1 cellular context compared by ENCODE assay signal in the genomic region with DNA sequence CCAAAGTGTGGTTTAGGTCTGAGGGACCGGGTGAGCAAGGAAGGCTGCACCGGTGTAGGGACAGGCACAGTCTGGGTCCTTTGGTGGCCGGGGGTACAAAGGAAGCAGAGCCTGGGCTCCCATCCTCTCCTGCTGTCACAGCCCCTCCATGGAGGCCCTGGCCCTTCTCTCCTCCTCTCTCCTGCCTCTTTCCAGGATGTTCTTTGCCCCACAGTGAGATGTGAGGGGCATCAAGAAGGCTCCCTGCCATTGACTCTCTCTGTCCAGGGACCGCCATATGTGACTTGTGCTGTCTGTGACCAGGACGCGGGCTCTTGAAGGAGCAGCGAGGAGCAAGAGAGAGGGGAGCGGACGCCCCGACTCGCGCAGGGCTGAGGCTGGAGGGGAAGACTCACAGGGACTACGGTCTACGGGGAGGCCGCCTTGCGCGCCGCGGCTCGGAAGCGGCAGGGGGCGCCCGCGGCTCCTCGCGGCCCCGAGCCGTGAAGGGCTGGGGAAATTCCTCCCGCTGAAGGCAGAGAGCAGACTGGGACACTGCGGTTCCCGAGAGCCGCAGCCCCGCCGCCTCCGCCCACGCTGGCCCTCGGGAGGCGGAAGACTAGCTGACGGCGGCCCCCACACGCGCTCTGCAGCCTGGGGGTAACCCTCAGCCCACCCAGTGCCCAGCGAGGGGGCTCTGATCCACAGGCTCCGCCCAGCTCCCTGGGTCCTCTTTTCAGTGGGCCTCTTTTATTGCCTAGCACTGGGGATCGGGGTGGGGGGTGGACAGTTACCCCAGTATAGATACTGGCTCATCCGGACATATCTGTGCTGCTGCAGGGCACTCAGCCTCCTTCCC.
TF ChIP-seq lines count a peak whose summit lies in the region.

No MANE protein-coding gene starts in this region.

TF ChIP-seq in HCT116, 20 proteins besides CTCF, POLR2A, EP300 and RAD21 (continued from another document):
- TF ChIP-seq, protein P1, sequence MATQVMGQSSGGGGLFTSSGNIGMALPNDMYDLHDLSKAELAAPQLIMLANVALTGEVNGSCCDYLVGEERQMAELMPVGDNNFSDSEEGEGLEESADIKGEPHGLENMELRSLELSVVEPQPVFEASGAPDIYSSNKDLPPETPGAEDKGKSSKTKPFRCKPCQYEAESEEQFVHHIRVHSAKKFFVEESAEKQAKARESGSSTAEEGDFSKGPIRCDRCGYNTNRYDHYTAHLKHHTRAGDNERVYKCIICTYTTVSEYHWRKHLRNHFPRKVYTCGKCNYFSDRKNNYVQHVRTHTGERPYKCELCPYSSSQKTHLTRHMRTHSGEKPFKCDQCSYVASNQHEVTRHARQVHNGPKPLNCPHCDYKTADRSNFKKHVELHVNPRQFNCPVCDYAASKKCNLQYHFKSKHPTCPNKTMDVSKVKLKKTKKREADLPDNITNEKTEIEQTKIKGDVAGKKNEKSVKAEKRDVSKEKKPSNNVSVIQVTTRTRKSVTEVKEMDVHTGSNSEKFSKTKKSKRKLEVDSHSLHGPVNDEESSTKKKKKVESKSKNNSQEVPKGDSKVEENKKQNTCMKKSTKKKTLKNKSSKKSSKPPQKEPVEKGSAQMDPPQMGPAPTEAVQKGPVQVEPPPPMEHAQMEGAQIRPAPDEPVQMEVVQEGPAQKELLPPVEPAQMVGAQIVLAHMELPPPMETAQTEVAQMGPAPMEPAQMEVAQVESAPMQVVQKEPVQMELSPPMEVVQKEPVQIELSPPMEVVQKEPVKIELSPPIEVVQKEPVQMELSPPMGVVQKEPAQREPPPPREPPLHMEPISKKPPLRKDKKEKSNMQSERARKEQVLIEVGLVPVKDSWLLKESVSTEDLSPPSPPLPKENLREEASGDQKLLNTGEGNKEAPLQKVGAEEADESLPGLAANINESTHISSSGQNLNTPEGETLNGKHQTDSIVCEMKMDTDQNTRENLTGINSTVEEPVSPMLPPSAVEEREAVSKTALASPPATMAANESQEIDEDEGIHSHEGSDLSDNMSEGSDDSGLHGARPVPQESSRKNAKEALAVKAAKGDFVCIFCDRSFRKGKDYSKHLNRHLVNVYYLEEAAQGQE (IDR thresholded peaks at IDR 0.05; ENCODE audit: low read depth): no peak
- TF ChIP-seq CBX3 (IDR thresholded peaks at IDR 0.05; ENCODE audit: low read depth) (no peak), ZNF274 (IDR thresholded peaks at IDR 0.05; ENCODE audit: low read depth, low read length) (no peak), POLR2AphosphoS5 (IDR thresholded peaks at IDR 0.05; ENCODE audit: low read depth, low read length) (peak; percentile 52), ELF1 (IDR thresholded peaks at IDR 0.05; ENCODE audit: borderline replicate concordance, low read depth) (no peak), SRF (IDR thresholded peaks at IDR 0.05; ENCODE audit: low read depth) (no peak)
- TF ChIP-seq, protein P2, sequence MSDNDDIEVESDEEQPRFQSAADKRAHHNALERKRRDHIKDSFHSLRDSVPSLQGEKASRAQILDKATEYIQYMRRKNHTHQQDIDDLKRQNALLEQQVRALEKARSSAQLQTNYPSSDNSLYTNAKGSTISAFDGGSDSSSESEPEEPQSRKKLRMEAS (IDR thresholded peaks at IDR 0.05): no peak
